Comparison of ENCODE assay signal across 14 cellular contexts in genomic region chr17:36059455-36059854, GRCh38.
DNase-seq lines count a peak whose midpoint lies in the region; ATAC-seq lines count a peak whose summit lies in the region.
"Had no signal": no experiment of that assay in that cellular context is flagged by ENCODE, and none has a peak within 500 bp of the region (broad histone marks: within the 10 kb centered on the region; RNA-seq: fewer than 3 reads in every experiment).

No MANE protein-coding gene starts in this region.

- no peak overlapping the region for H3K4me3 Mint-ChIP-seq in dendritic cell treated with granulocyte-macrophage colony-stimulating factor and Interleukin-4, amounts not matched to agents 40 ng/mL and 50 ng/mL, for 4 days
- H3K4me3 Mint-ChIP-seq: CD14-positive monocyte; CD8-positive, alpha-beta T cell; HFFc6 had no signal

- no peak for ATAC-seq in HG02623 (IDR thresholded peaks at IDR 0.05; ENCODE audit: unreplicated experiment)
- ATAC-seq: CD8-positive, alpha-beta T cell; HCT116 had no signal

- no peaks in the 10 kb centered on the region for H3K27me3 Mint-ChIP-seq in dendritic cell treated with granulocyte-macrophage colony-stimulating factor and Interleukin-4, amounts not matched to agents 40 ng/mL and 50 ng/mL, for 4 days

- no peaks in the 10 kb centered on the region for H3K9me3 Mint-ChIP-seq in dendritic cell treated with granulocyte-macrophage colony-stimulating factor and Interleukin-4, amounts not matched to agents 40 ng/mL and 50 ng/mL, for 4 days
- H3K9me3 Mint-ChIP-seq: CD14-positive monocyte; CD8-positive, alpha-beta T cell had no signal

- H3K36me3 Mint-ChIP-seq in dendritic cell treated with granulocyte-macrophage colony-stimulating factor and Interleukin-4, amounts not matched to agents 40 ng/mL and 50 ng/mL, for 4 days (ENCODE audit: low read depth): peaks cover 18% of the 10 kb centered on the region
- H3K36me3 Mint-ChIP-seq: CD14-positive monocyte; CD8-positive, alpha-beta T cell had no signal

- peak overlapping the region; percentile 94 for H3K27ac Mint-ChIP-seq in dendritic cell treated with granulocyte-macrophage colony-stimulating factor and Interleukin-4, amounts not matched to agents 40 ng/mL and 50 ng/mL, for 4 days
- H3K27ac Mint-ChIP-seq: CD8-positive, alpha-beta T cell; HFFc6 had no signal

- peak; percentile 21 for DNase-seq in NOMO-1 treated with DMSO at 0.1 percent for 48 hours (lab: John Stamatoyannopoulos, UW; ENCODE audit: unreplicated experiment)
- DNase-seq in NOMO-1 treated with dmso at 0.1 percent for 144 hours (lab: John Stamatoyannopoulos, UW; ENCODE audit: unreplicated experiment): no peak
- DNase-seq: 8988T; Calu3; CD8-positive, alpha-beta T cell; DMS79 treated with DMSO at 0.1 percent for 48 hours; GF-D8; GOT3; H7; HFFc6 had no signal

- H3K4me1 Mint-ChIP-seq in dendritic cell treated with granulocyte-macrophage colony-stimulating factor and Interleukin-4, amounts not matched to agents 40 ng/mL and 50 ng/mL, for 4 days (ENCODE audit: low read depth): peaks cover 76% of the 10 kb centered on the region

- intact Hi-C loops in dendritic cell treated with granulocyte-macrophage colony-stimulating factor and Interleukin-4, amounts not matched to agents 40 ng/mL and 50 ng/mL, for 4 days (cut with micrococcal nuclease): loop anchor here (5.0 kb wide), 1 partner anchor 42 kb away; the partner anchor contains the start of gene CCL23
